Comparison of ENCODE assay signal across 7 cellular contexts in the genomic region with DNA sequence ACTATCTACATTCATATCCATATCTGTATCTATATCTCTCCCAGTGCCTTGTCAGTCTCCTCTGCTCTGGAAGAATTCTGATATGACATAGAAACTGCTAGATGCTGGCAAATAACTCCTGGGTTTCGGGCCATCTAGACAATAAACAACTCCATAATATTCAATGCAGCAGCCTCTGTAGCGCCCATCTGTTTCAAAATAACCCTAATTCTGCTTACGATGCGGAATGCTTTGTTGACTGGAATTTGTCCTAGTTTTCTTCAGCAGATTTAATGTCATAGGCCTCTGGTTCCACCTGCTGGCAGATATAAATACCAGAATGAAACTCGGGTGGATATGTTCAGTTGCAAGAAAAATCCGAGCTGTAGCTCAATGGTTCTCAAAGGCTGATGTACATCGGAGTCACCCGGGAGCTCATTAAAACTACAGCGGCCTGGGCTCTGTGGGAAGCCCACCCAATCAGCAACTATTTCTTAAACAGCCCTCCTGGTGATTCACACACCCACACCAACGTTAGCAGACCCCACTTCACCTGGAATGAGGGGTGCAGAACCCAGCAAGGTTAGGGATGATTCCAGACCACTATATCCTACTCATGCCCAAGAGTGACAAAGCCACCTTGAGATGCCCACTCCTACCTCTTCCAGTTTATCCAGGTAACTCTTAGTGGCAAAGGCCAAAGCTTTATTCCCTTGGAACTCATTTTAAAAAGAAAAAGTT.
DNase-seq lines count a peak whose midpoint lies in the region; ATAC-seq, FAIRE-seq and TF ChIP-seq lines count a peak whose summit lies in the region.

No MANE protein-coding gene starts in this region.

- POLR2A ChIA-PET in H1 (lab: Charles Lee; ENCODE audit: partially characterized antibody): interaction anchor here (0.6 kb wide), 1 partner anchor 756 kb away, joined by 3 read pairs; no protein-coding TSS in a partner anchor

- H3K4me1 Mint-ChIP-seq in memory B cell: peaks cover 20% of the 10 kb centered on the region

- H3K23me2 ChIP-seq in H1 (ENCODE audit: low read depth, low read length): no peaks in the 10 kb centered on the region

- no peak for TF ChIP-seq EP300 in H1 (IDR thresholded peaks at IDR 0.05; ENCODE audit: borderline replicate concordance in 1 of 2, low read depth in 2 of 2, low read length in 2 of 2)

- intact Hi-C loops in uterus (cut with DNase I; ENCODE audit: low total_unique reads): loop anchor here (10.0 kb wide), 2 partner anchors 171 to 1311 kb away; no protein-coding TSS in a partner anchor

- H3K4me1 ChIP-seq in RWPE2 (ENCODE audit: insufficient read depth, poor library complexity, severe bottlenecking) (no peaks in the 10 kb centered on the region), H1 (replicated peaks in 1 of 4; ENCODE audit: control insufficient read depth in 3 of 4, insufficient read depth in 4 of 4, low read length in 3 of 4) (peaks cover 0 to 9% (median 0%) of the 10 kb centered on the region in 4 experiments; a peak in 1 of 7 replicates), uterus (peaks cover 0 to 10% of the 10 kb centered on the region in 2 donors)

- peak overlapping the region; percentile 12 for H3K27ac Mint-ChIP-seq in memory B cell

- no peak overlapping the region for H3K4me3 ChIP-seq in RWPE2 (ENCODE audit: severe bottlenecking)
- no peak overlapping the region for H3K4me3 ChIP-seq in H1 (ENCODE audit: extremely low read depth in 1 of 4, insufficient read depth in 2 of 4, low read depth in 3 of 4, low read length in 4 of 4)
- no peak overlapping the region for H3K4me3 ChIP-seq in uterus

- WGBS in H1 (ENCODE audit: extremely low coverage in 1 of 2, insufficient coverage in 1 of 2, insufficient read length in 1 of 2, insufficient replicate concordance in 2 of 2, low coverage in 1 of 2, low lambda C conversion rate in 2 of 2, missing lambda C conversion rate in 1 of 2), 2 experiments: 82% methylated on average over 10 of the region's 10 CpGs; no CpG with 5 or more reads in 1 of the 2 experiments

- H2BK120ac ChIP-seq in H1 (replicated peaks; ENCODE audit: low read depth, low read length): no peak overlapping the region

- H2BK15ac ChIP-seq in H1 (ENCODE audit: low read length): no peak overlapping the region

- H3K9me3 ChIP-seq in RWPE2 (ENCODE audit: severe bottlenecking) (no peaks in the 10 kb centered on the region), H1 (ENCODE audit: insufficient read depth in 2 of 2, low read depth in 1 of 2, low read length in 1 of 2) (no peaks in the 10 kb centered on the region), uterus (no peaks in the 10 kb centered on the region)

- H2BK20ac ChIP-seq in H1 (ENCODE audit: low read length): no peak overlapping the region

- no peak overlapping the region for H4K5ac ChIP-seq in H1 (ENCODE audit: insufficient read length, low read depth, low read length)

- no peak overlapping the region for H3K4me3 Mint-ChIP-seq in memory B cell

- H3K36me3 Mint-ChIP-seq in memory B cell: peaks cover 15% of the 10 kb centered on the region

- no peak overlapping the region for H3K56ac ChIP-seq in H1 (replicated peaks; ENCODE audit: insufficient read length, low read depth, low read length)

- H3K27ac ChIP-seq in RWPE2 (ENCODE audit: poor library complexity, severe bottlenecking) (no peak overlapping the region), H1 (ENCODE audit: low read depth, low read length) (no peak overlapping the region), uterus (peak overlapping the region; percentile 60 to 80)

- no peak overlapping the region for H3K23ac ChIP-seq in H1 (ENCODE audit: insufficient read length)

- no peaks in the 10 kb centered on the region for H3K27me3 Mint-ChIP-seq in memory B cell

- no peaks in the 10 kb centered on the region for H3K9me3 Mint-ChIP-seq in memory B cell

- no peaks in the 10 kb centered on the region; a peak in 1 of 4 replicates for H3K79me2 ChIP-seq in H1 (ENCODE audit: control insufficient read depth in 1 of 2, insufficient read depth in 2 of 2, low read length in 2 of 2)

- no peak overlapping the region for H3K18ac ChIP-seq in H1 (ENCODE audit: extremely low read depth, low read length)

- H3K14ac ChIP-seq in H1 (ENCODE audit: insufficient read length): no peak overlapping the region

- peak; percentile 79 to 86 for TF ChIP-seq RAD21 in H1 (IDR thresholded peaks at IDR 0.05 in 1 of 2, conservative IDR thresholded peaks at IDR 0.05 in 1 of 2; ENCODE audit: low read depth in 2 of 2, low read length in 2 of 2)

- H3K79me1 ChIP-seq in H1 (ENCODE audit: low read depth, low read length): no peaks in the 10 kb centered on the region

- peak; percentile 32 for FAIRE-seq in H1 (lab: Jason Lieb, UNC)

- H3K4me2 ChIP-seq in H1 (ENCODE audit: insufficient read depth in 1 of 2, low read depth in 2 of 2, low read length in 2 of 2): no peak overlapping the region

- no peak overlapping the region for H4K8ac ChIP-seq in H1 (ENCODE audit: extremely low read depth, insufficient read depth, low read length)

- TF ChIP-seq POLR2A in H1 (IDR thresholded peaks at IDR 0.05; ENCODE audit: control extremely low read depth in 1 of 2, low read depth in 2 of 2, low read length in 2 of 2) (no peak), uterus (IDR thresholded peaks at IDR 0.05) (no peak)

- H4K20me1 ChIP-seq in H1 (replicated peaks in 1 of 2; ENCODE audit: control insufficient read depth in 1 of 2, insufficient read depth in 2 of 2, low read length in 2 of 2): peaks cover 0 to 2% of the 10 kb centered on the region in 2 experiments

- H3K36me3 ChIP-seq in RWPE2 (ENCODE audit: low read depth) (no peaks in the 10 kb centered on the region; the same call in 1 of the 2 replicates), H1 (ENCODE audit: control insufficient read depth in 2 of 4, insufficient read depth in 4 of 4, low read length in 3 of 4) (no peaks in the 10 kb centered on the region; a peak in 1 of 8 replicates), uterus (no peaks in the 10 kb centered on the region)

- no peak overlapping the region for H4K91ac ChIP-seq in H1 (replicated peaks; ENCODE audit: insufficient read length, low read length)

- no peak overlapping the region for H2BK12ac ChIP-seq in H1 (ENCODE audit: low read depth, low read length)

- no peak overlapping the region for H3K4ac ChIP-seq in H1 (replicated peaks; ENCODE audit: insufficient read length, low read depth, low read length)

- peak; percentile 61; the same call in 1 of the 2 replicates for TF ChIP-seq CTCF in LNCAP (IDR thresholded peaks at IDR 0.05)
- peak; percentile 84 for TF ChIP-seq CTCF in RWPE2 (IDR thresholded peaks at IDR 0.05; ENCODE audit: poor library complexity, severe bottlenecking)
- peak in 2 of 3 experiments; percentile 52 to 61; a peak in 2 of 4 replicates for TF ChIP-seq CTCF in H1 (IDR thresholded peaks at IDR 0.05; ENCODE audit: control extremely low read depth in 1 of 3, insufficient read depth in 1 of 3, low read depth in 1 of 3, low read length in 3 of 3)
- TF ChIP-seq CTCF in uterus (IDR thresholded peaks at IDR 0.05): peak; percentile 73 to 90 (median 76)

- no peak overlapping the region for H2AFZ ChIP-seq in H1 (ENCODE audit: low read length)

- no peak overlapping the region for H2BK5ac ChIP-seq in H1 (ENCODE audit: low read depth, low read length)

- H3K27me3 ChIP-seq in RWPE2 (ENCODE audit: insufficient read depth, poor library complexity, severe bottlenecking) (no peaks in the 10 kb centered on the region), H1 (replicated peaks in 1 of 4; ENCODE audit: control insufficient read depth in 3 of 4, extremely low read depth in 1 of 4, insufficient read depth in 3 of 4, low read length in 3 of 4) (no peaks in the 10 kb centered on the region), uterus (no peaks in the 10 kb centered on the region)

- no peak overlapping the region for H3K9ac ChIP-seq in H1 (replicated peaks in 1 of 4; ENCODE audit: extremely low read depth in 1 of 4, low read depth in 3 of 4, low read length in 3 of 4)

- H2AK5ac ChIP-seq in H1 (ENCODE audit: low read depth, low read length): no peak overlapping the region

- DNase-seq in GM04504 (ENCODE audit: low read depth) (peak; percentile 63), RWPE2 (ENCODE audit: low spot score) (no peak), H1 (ENCODE audit: low read depth in 1 of 2, low spot score in 2 of 2) (no peak), memory B cell (ENCODE audit: low spot score in 2 of 2) (peak; percentile 26 to 40), uterus (peak; percentile 44 to 72)

- ATAC-seq in GM21576 (IDR thresholded peaks at IDR 0.05; ENCODE audit: unreplicated experiment): peak; percentile 34
- ATAC-seq in RWPE2 (ENCODE audit: low read depth): peak; percentile 69
- ATAC-seq in memory B cell (ENCODE audit: low read depth): peak; percentile 48

- CTCF ChIA-PET in H1 (lab: Charles Lee; ENCODE audit: partially characterized antibody): interaction anchor here (0.6 to 5.5 kb wide), 21 partner anchors 9 to 1337 kb away, joined by 3 to 33 read pairs (median 3); a partner anchor contains a TSS

TF ChIP-seq in H1, 55 proteins besides CTCF, POLR2A, EP300 and RAD21:
- TF ChIP-seq TEAD4 (IDR thresholded peaks at IDR 0.05; ENCODE audit: low read depth, low read length): peak; percentile 23; the same call in 1 of the 2 replicates
- peak; percentile 87 for TF ChIP-seq MAFK (IDR thresholded peaks at IDR 0.05; ENCODE audit: low read depth, low read length)
- no peak for TF ChIP-seq EGR1 (IDR thresholded peaks at IDR 0.05; ENCODE audit: borderline replicate concordance, low read depth, low read length)

Comparison
In these comparisons a context has a peak if more than half of its experiments do, and no peak if none do; other contexts are left out.
1. DNase-seq: peak in GM04504 (single experiment), memory B cell (2 of 2) and uterus (2 of 2); none in RWPE2 (single experiment) and H1 (0 of 2).
2. H3K27ac ChIP-seq: peak in uterus (2 of 2); none in RWPE2 (single experiment) and H1 (single experiment).
3. Peak in every context shown above with its lines, with median percentiles within 50 percentile points of each other: ATAC-seq and CTCF ChIP-seq.